2 cellular contexts compared by ENCODE assay signal in the genomic region with DNA sequence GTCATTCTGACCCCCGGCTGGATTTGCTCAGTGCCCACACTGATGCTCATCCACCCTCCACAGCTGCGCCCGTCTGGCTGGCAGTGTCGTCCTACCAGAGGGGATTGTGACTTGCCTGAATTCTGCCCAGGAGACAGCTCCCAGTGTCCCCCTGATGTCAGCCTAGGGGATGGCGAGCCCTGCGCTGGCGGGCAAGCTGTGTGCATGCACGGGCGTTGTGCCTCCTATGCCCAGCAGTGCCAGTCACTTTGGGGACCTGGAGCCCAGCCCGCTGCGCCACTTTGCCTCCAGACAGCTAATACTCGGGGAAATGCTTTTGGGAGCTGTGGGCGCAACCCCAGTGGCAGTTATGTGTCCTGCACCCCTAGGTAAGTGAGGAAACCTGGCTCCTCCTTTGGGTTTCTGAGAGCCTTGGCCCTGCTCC.
TF ChIP-seq lines count a peak whose summit lies in the region.

No MANE protein-coding gene starts in this region.

TF ChIP-seq in SK-N-SH, 30 proteins besides CTCF, POLR2A, EP300 and RAD21:
- no peak for TF ChIP-seq RCOR1 (IDR thresholded peaks at IDR 0.05; ENCODE audit: low read length)
- no peak for TF ChIP-seq POLR2AphosphoS5 (IDR thresholded peaks at IDR 0.05; ENCODE audit: low read depth, low read length)
- no peak for TF ChIP-seq FOXJ3 (CRISPR knock-in tag; IDR thresholded peaks at IDR 0.05)
- TF ChIP-seq NRF1 (IDR thresholded peaks at IDR 0.05; ENCODE audit: low read depth, low read length), result no peak
- TF ChIP-seq GABPA (IDR thresholded peaks at IDR 0.05; ENCODE audit: low read depth), result no peak
- TF ChIP-seq SMC3 (IDR thresholded peaks at IDR 0.05; ENCODE audit: low read depth, low read length), result no peak
- TF ChIP-seq, protein P1, sequence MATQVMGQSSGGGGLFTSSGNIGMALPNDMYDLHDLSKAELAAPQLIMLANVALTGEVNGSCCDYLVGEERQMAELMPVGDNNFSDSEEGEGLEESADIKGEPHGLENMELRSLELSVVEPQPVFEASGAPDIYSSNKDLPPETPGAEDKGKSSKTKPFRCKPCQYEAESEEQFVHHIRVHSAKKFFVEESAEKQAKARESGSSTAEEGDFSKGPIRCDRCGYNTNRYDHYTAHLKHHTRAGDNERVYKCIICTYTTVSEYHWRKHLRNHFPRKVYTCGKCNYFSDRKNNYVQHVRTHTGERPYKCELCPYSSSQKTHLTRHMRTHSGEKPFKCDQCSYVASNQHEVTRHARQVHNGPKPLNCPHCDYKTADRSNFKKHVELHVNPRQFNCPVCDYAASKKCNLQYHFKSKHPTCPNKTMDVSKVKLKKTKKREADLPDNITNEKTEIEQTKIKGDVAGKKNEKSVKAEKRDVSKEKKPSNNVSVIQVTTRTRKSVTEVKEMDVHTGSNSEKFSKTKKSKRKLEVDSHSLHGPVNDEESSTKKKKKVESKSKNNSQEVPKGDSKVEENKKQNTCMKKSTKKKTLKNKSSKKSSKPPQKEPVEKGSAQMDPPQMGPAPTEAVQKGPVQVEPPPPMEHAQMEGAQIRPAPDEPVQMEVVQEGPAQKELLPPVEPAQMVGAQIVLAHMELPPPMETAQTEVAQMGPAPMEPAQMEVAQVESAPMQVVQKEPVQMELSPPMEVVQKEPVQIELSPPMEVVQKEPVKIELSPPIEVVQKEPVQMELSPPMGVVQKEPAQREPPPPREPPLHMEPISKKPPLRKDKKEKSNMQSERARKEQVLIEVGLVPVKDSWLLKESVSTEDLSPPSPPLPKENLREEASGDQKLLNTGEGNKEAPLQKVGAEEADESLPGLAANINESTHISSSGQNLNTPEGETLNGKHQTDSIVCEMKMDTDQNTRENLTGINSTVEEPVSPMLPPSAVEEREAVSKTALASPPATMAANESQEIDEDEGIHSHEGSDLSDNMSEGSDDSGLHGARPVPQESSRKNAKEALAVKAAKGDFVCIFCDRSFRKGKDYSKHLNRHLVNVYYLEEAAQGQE (IDR thresholded peaks at IDR 0.05; ENCODE audit: low read depth, low read length), result no peak
- TF ChIP-seq TAF1 (IDR thresholded peaks at IDR 0.05; ENCODE audit: borderline replicate concordance, low read depth, low read length), result no peak
- TF ChIP-seq FOSL2 (IDR thresholded peaks at IDR 0.05; ENCODE audit: borderline replicate concordance, low read depth), result no peak
- no peak for TF ChIP-seq FOXM1 (IDR thresholded peaks at IDR 0.05; ENCODE audit: low read depth)
- no peak for TF ChIP-seq TCF12 (IDR thresholded peaks at IDR 0.05)

TF ChIP-seq in SK-N-SH treated with all-trans-retinoic acid at 6 μM for 48 hours, 23 proteins besides CTCF, POLR2A, EP300 and RAD21:
- no peak for TF ChIP-seq CSDC2 (CRISPR knock-in tag; IDR thresholded peaks at IDR 0.05)
- TF ChIP-seq ISL1 (CRISPR knock-in tag; IDR thresholded peaks at IDR 0.05), result no peak
